In the genomic region with DNA sequence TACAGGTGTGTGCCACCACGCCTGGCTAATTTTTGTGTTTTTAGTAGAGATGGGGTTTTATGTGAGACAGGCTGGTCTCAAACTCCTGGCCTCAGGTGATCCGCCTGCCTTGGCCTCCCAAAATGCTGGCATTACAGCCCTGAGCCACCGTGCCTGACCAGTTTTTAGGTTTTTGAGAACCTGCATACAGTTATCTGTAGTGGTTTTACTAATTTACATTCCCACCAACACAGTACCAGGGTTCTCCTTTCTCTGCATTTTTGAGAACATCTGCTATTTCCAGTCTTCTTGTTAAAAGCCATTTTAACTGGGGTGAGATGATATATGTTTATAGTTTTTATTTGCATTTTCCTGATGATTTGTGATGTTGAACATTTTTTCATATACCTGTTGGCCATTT, we compare ENCODE assay signal across 17 cellular contexts. TPM values are rescaled to one million over a fixed set of nuclear protein-coding genes. Genes with fewer than 3 reads are reported as not detected.
DNase-seq lines count a peak whose midpoint lies in the region; ATAC-seq and TF ChIP-seq lines count a peak whose summit lies in the region.
"Had no signal": no experiment of that assay in that cellular context is flagged by ENCODE, and none has a peak within 500 bp of the region (broad histone marks: within the 10 kb centered on the region; RNA-seq: fewer than 3 reads in every experiment).

No MANE protein-coding gene starts in this region.

- H3K9me3 ChIP-seq in OCI-LY7 (ENCODE audit: low read length): peaks cover 10% of the 10 kb centered on the region; the same call in 1 of the 2 replicates
- H3K9me3 ChIP-seq: ovary had no signal

- intact Hi-C loops in OCI-LY7 (cut with micrococcal nuclease; ENCODE audit: unreplicated experiment): no loop called here

- peaks cover 6% of the 10 kb centered on the region; the same call in 1 of the 2 replicates for H4K20me1 ChIP-seq in OCI-LY7 (ENCODE audit: insufficient read depth, low read length)

- no peaks in the 10 kb centered on the region; the same call in 1 of the 2 replicates for H3K36me3 ChIP-seq in OCI-LY7 (ENCODE audit: insufficient read depth, low read length)
- H3K36me3 ChIP-seq: breast epithelium, ovary had no signal

- H3K27ac ChIP-seq in OCI-LY7 (ENCODE audit: low read depth, low read length, poor library complexity, severe bottlenecking): peak overlapping the region; percentile 13
- H3K27ac ChIP-seq: breast epithelium, ovary had no signal

- no peak overlapping the region for H3K4me3 ChIP-seq in OCI-LY7 (ENCODE audit: low read depth, low read length, poor library complexity, severe bottlenecking)
- H3K4me3 ChIP-seq: breast epithelium, GM23338, ovary had no signal

- DNase-seq in OCI-LY7 (ENCODE audit: low spot score): peak; percentile 45
- DNase-seq in stimulated activated CD4-positive, alpha-beta T cell treated with anti-CD3 and anti-CD28 coated beads, Interleukin-4, amount 100 ng/mL, for 1 hour: no peak
- DNase-seq in SHP77 treated with DMSO at 0.1 percent for 48 hours (lab: John Stamatoyannopoulos, UW): no peak
- no peak for DNase-seq in NCI-H748 (lab: John Stamatoyannopoulos, UW; ENCODE audit: unreplicated experiment)
- DNase-seq in activated effector memory CD4-positive, alpha-beta T cell treated with Interleukin-2 at 50 U/mL for 16 hours: no peak
- DNase-seq: activated CD4-positive, alpha-beta T cell treated with anti-CD3 and anti-CD28 coated beads for 1 hour; NCI-H2107; NCI-H82; ovary; stimulated activated naive CD4-positive, alpha-beta T cell treated with Interleukin-2 at 50 U/mL for 16 hours; T-helper 17 cell had no signal

- ATAC-seq in GM18867 (IDR thresholded peaks at IDR 0.05; ENCODE audit: unreplicated experiment) (peak; percentile 64), GM21529 (IDR thresholded peaks at IDR 0.05; ENCODE audit: unreplicated experiment) (peak; percentile 63), HG03025 (IDR thresholded peaks at IDR 0.05; ENCODE audit: low FRiP score, unreplicated experiment) (peak; percentile 90)
- ATAC-seq: activated naive CD4-positive, alpha-beta T cell treated with anti-CD3 and anti-CD28 coated beads, Interleukin-2, amount 50 U/mL, for 72 hours; GM23338; T-helper 17 cell had no signal

- no peak for TF ChIP-seq CTCF in OCI-LY7 (conservative IDR thresholded peaks at IDR 0.05; ENCODE audit: low read length)

- no peaks in the 10 kb centered on the region for H3K9me2 ChIP-seq in OCI-LY7 (ENCODE audit: insufficient read depth, low read length)

- peak overlapping the region; percentile 42 for H3K4me2 ChIP-seq in OCI-LY7 (ENCODE audit: low read length)
- H3K4me2 ChIP-seq: GM23338 had no signal

- H3K79me2 ChIP-seq in OCI-LY7 (ENCODE audit: insufficient read depth, low read depth, low read length): peaks cover 94% of the 10 kb centered on the region

- CTCF ChIA-PET in OCI-LY7 (lab: Charles Lee; ENCODE audit: unreplicated experiment): no interaction called here

- POLR2A ChIA-PET in OCI-LY7 (lab: Charles Lee): no interaction called here

- H3K4me1 ChIP-seq in OCI-LY7 (ENCODE audit: insufficient read depth, low read length, poor library complexity, severe bottlenecking): peaks cover 22% of the 10 kb centered on the region

- no peak overlapping the region for H2AFZ ChIP-seq in OCI-LY7 (ENCODE audit: low read length)
- H2AFZ ChIP-seq: GM23338 had no signal

- BruUV-seq in OCI-LY7 (replicated peaks; lab: Mats Ljungman, UMichigan): no TSS peak

RNA-seq across cellular contexts. Expression of a gene that starts 12.8 kb away (rescaled TPM):
- total RNA-seq in OCI-LY7 (2014; rRNA removed; shearing (Covaris generic)): 43.0 and 76.6 TPM in 2 replicates
- 79.4 and 86.8 TPM in 2 replicates for total RNA-seq in OCI-LY7 (2022)
